In genomic region chr17:50482516-50482915, GRCh38 we compare ENCODE assay signal across 8 cellular contexts. TPM values are rescaled to one million over a fixed set of nuclear protein-coding genes. Genes with fewer than 3 reads are reported as not detected.
DNase-seq lines count a peak whose midpoint lies in the region; TF ChIP-seq lines count a peak whose summit lies in the region.

No MANE protein-coding gene starts in this region.

- H3K27ac ChIP-seq in ascending aorta (peak overlapping the region; percentile 84 to 88), right atrium auricular region (peak overlapping the region; percentile 79 to 90), rectal smooth muscle tissue (ENCODE audit: low read depth, low read length) (peak overlapping the region; percentile 70), uterus (peak overlapping the region; percentile 83 to 91)

- H3K36me3 ChIP-seq in ascending aorta: peaks cover 23 to 47% of the 10 kb centered on the region in 2 donors
- peaks cover 33% of the 10 kb centered on the region for H3K36me3 ChIP-seq in right atrium auricular region
- peaks cover 17% of the 10 kb centered on the region for H3K36me3 ChIP-seq in rectal smooth muscle tissue (ENCODE audit: control insufficient read depth, insufficient read depth, low read length)
- H3K36me3 ChIP-seq in uterus: no peaks in the 10 kb centered on the region

- H3K9me3 ChIP-seq in ascending aorta (no peaks in the 10 kb centered on the region), right atrium auricular region (no peaks in the 10 kb centered on the region), uterus (no peaks in the 10 kb centered on the region)

- H3K27me3 ChIP-seq in ascending aorta (no peaks in the 10 kb centered on the region), right atrium auricular region (no peaks in the 10 kb centered on the region), rectal smooth muscle tissue (ENCODE audit: control insufficient read depth, insufficient read depth, low read length) (no peaks in the 10 kb centered on the region), uterus (no peaks in the 10 kb centered on the region)

- H3K9ac ChIP-seq in rectal smooth muscle tissue (ENCODE audit: low read length): no peak overlapping the region

- H3K4me1 ChIP-seq in ascending aorta (peaks cover 7 to 27% of the 10 kb centered on the region in 2 donors), right atrium auricular region (peaks cover 0 to 31% of the 10 kb centered on the region in 2 donors), rectal smooth muscle tissue (ENCODE audit: control insufficient read depth, insufficient read depth, low read length) (peaks cover 6% of the 10 kb centered on the region), uterus (peaks cover 0 to 11% of the 10 kb centered on the region in 2 donors)

- DNase-seq in SIG-M5 treated with dmso at 0.1 percent for 504 hours (lab: John Stamatoyannopoulos, UW; ENCODE audit: unreplicated experiment) (peak; percentile 79), SIG-M5 (lab: John Stamatoyannopoulos, UW) (no peak), NCI-H1092 (lab: John Stamatoyannopoulos, UW) (peak; percentile 31), T-helper 2 cell (peak; percentile 38 to 73 (median 62)), ascending aorta (ENCODE audit: low spot score in 2 of 2) (peak; percentile 89 to 98), right atrium auricular region (ENCODE audit: low spot score) (peak; percentile 97), uterus (peak; percentile 95 to 97)

- no peak for TF ChIP-seq POLR2A in uterus (IDR thresholded peaks at IDR 0.05)

- intact Hi-C loops in ascending aorta (cut with DNase I): loop anchor here (2.0 to 5.0 kb wide), 4 partner anchors 58 to 300 kb away; no protein-coding TSS in a partner anchor
- intact Hi-C loops in uterus (cut with DNase I; ENCODE audit: low total_unique reads): no loop called here

- TF ChIP-seq CTCF in ascending aorta (IDR thresholded peaks at IDR 0.05) (peak; percentile 84 to 96 (median 89)), right atrium auricular region (IDR thresholded peaks at IDR 0.05) (peak; percentile 84 to 95), uterus (IDR thresholded peaks at IDR 0.05) (peak; percentile 78 to 97 (median 92))

- H3K4me3 ChIP-seq in ascending aorta: no peak overlapping the region
- H3K4me3 ChIP-seq in right atrium auricular region: no peak overlapping the region
- H3K4me3 ChIP-seq in rectal smooth muscle tissue (ENCODE audit: low read length): no peak overlapping the region
- no peak overlapping the region for H3K4me3 ChIP-seq in uterus

RNA-seq across cellular contexts. Expression of gene RSAD1, which starts 3.9 kb away (rescaled TPM):
- total RNA-seq in ascending aorta (36.7 TPM), right atrium auricular region (10 to 100 TPM; 19.1 to 19.3 TPM), uterus (10 to 100 TPM; 12.9 to 42.6 (median 30.7) TPM)

RNA-seq across cellular contexts. Expression of gene CHAD, which starts 13.8 kb away (rescaled TPM):
- total RNA-seq in ascending aorta (not detected), right atrium auricular region (under 1 TPM in 1 of 2 donors, not detected in 1; 0.70 TPM), uterus (not detected)

RNA-seq across cellular contexts. Expression of gene MYCBPAP, which starts 25.7 kb away (rescaled TPM):
- total RNA-seq in ascending aorta (7.9 TPM), right atrium auricular region (under 1 TPM; 0.16 to 0.19 TPM), uterus (10 to 100 TPM in 1 of 4 donors, 1 to 10 TPM in 3; 2.7 to 11.5 (median 5.1) TPM)

RNA-seq across cellular contexts. Expression of gene EPN3, which starts 50.0 kb away (rescaled TPM):
- 0.85 TPM for total RNA-seq in ascending aorta
- 10 to 100 TPM in 1 of 2 donors, 1 to 10 TPM in 1; 4.5 to 13.3 TPM for total RNA-seq in right atrium auricular region
- 10 to 100 TPM in 1 of 4 donors, under 1 TPM in 1, not detected in 2; 0.30 to 41.1 TPM for total RNA-seq in uterus

RNA-seq across cellular contexts. Expression of gene ACSF2, which starts 56.5 kb away (rescaled TPM):
- total RNA-seq in ascending aorta (26.1 TPM), right atrium auricular region (10 to 100 TPM; 22.2 to 42.6 TPM), uterus (10 to 100 TPM; 16.7 to 60.6 (median 45.7) TPM)
